20 cellular contexts compared by ENCODE assay signal in the genomic region with DNA sequence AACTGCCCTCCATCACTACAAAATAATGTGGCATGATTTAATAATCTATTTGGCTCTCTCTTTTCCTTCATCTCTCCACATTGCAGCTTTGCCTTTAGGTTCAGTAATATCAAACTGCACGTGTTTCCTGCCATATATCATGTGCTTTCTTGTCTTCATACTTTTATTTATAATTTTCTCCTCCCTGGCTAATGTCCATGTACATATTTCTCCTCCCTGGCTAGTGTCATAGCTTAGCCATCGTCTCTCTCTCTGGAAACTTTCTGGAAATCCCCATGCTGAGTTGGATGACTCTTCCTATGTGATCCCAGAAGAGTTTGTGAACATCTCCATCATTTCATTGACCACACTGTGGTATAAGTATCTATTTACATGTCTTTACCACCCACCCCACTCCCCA. TPM values are rescaled to one million over a fixed set of nuclear protein-coding genes. Genes with fewer than 3 reads are reported as not detected.
DNase-seq lines count a peak whose midpoint lies in the region; TF ChIP-seq lines count a peak whose summit lies in the region.
"Had no signal": no experiment of that assay in that cellular context is flagged by ENCODE, and none has a peak within 500 bp of the region (broad histone marks: within the 10 kb centered on the region; RNA-seq: fewer than 3 reads in every experiment).

No MANE protein-coding gene starts in this region.

- H3K36me3 ChIP-seq in adipocyte (ENCODE audit: control insufficient read depth, insufficient read depth, low read length, severe bottlenecking) (peaks cover 3% of the 10 kb centered on the region), osteoblast (ENCODE audit: insufficient read depth, low read length) (no peaks in the 10 kb centered on the region)
- H3K36me3 ChIP-seq: BLaER1 treated with 17β-estradiol and CSF1 and Interleukin-3, amounts not matched to agents 10 nM and 100 nM had no signal

- no peaks in the 10 kb centered on the region for H3K36me3 Mint-ChIP-seq in activated T-cell treated with anti-CD3 and anti-CD28 coated beads, Interleukin-2, amount 50 U/mL, for 24 hours (ENCODE audit: low read depth)

- H3K4me3 ChIP-seq in adipocyte (ENCODE audit: low read length) = no peak overlapping the region
- H3K4me3 ChIP-seq in fibroblast of the aortic adventitia (ENCODE audit: low read depth, low read length) = no peak overlapping the region
- H3K4me3 ChIP-seq in osteoblast (ENCODE audit: insufficient read depth, low read length) = no peak overlapping the region
- H3K4me3 ChIP-seq: BLaER1 treated with 17β-estradiol and CSF1 and Interleukin-3, amounts not matched to agents 10 nM and 100 nM; GM23338; K562 had no signal

- peaks cover 22% of the 10 kb centered on the region for H3K9me3 Mint-ChIP-seq in activated T-cell treated with anti-CD3 and anti-CD28 coated beads, Interleukin-2, amount 50 U/mL, for 24 hours

- no peak overlapping the region for H3K4me2 ChIP-seq in osteoblast (ENCODE audit: insufficient read depth, low read length)
- H3K4me2 ChIP-seq: BLaER1 treated with 17β-estradiol and CSF1 and Interleukin-3, amounts not matched to agents 10 nM and 100 nM; GM23338 had no signal

- H3K9me3 ChIP-seq in adipocyte (ENCODE audit: control insufficient read depth, low read length) (peaks cover 26% of the 10 kb centered on the region), osteoblast (ENCODE audit: low read depth, low read length) (no peaks in the 10 kb centered on the region)

- DNase-seq in ELR (ENCODE audit: low read depth) (peak; percentile 32), adipocyte (ENCODE audit: low read depth) (peak; percentile 8), fibroblast of the aortic adventitia (ENCODE audit: low read depth) (peak; percentile 59), osteoblast (ENCODE audit: insufficient read length, low spot score, missing footprints) (peak; percentile 29), pons (ENCODE audit: low spot score) (no peak), NCI-H146 (lab: John Stamatoyannopoulos, UW) (no peak)
- DNase-seq in activated T-cell treated with anti-CD3 and anti-CD28 coated beads, Interleukin-2, amount 50 U/mL, for 24 hours = no peak
- DNase-seq: DMS79 treated with DMSO at 0.1 percent for 48 hours, GDM1, HCEC 1CT, NCI-H1417 treated with DMSO at 0.1 percent for 48 hours, NCI-H1930, NCI-H345, NCI-H526, PC-3, RPMI8226, SHP77 treated with DMSO at 0.1 percent for 48 hours had no signal

- H3K27ac ChIP-seq in osteoblast (ENCODE audit: low read depth, low read length) = no peak overlapping the region
- H3K27ac ChIP-seq: BLaER1 treated with 17β-estradiol and CSF1 and Interleukin-3, amounts not matched to agents 10 nM and 100 nM had no signal

- peaks cover 13% of the 10 kb centered on the region for H3K4me1 ChIP-seq in adipocyte (ENCODE audit: control insufficient read depth, insufficient read depth, low read length)
- no peaks in the 10 kb centered on the region for H3K4me1 ChIP-seq in osteoblast (ENCODE audit: insufficient read depth, low read length)
- H3K4me1 ChIP-seq: BLaER1 treated with 17β-estradiol and CSF1 and Interleukin-3, amounts not matched to agents 10 nM and 100 nM had no signal

- no peaks in the 10 kb centered on the region for H4K20me1 ChIP-seq in osteoblast (ENCODE audit: insufficient read depth, low read length)
- H4K20me1 ChIP-seq: BLaER1 treated with 17β-estradiol and CSF1 and Interleukin-3, amounts not matched to agents 10 nM and 100 nM had no signal

- H3K27me3 Mint-ChIP-seq in activated T-cell treated with anti-CD3 and anti-CD28 coated beads, Interleukin-2, amount 50 U/mL, for 24 hours = no peaks in the 10 kb centered on the region

- H3K4me1 Mint-ChIP-seq in activated T-cell treated with anti-CD3 and anti-CD28 coated beads, Interleukin-2, amount 50 U/mL, for 24 hours (ENCODE audit: low read depth) = no peaks in the 10 kb centered on the region
- H3K4me1 Mint-ChIP-seq: GM23338 had no signal

- H3K79me2 ChIP-seq in osteoblast (ENCODE audit: insufficient read depth, low read length) = no peaks in the 10 kb centered on the region

- TF ChIP-seq CTCF in fibroblast of the aortic adventitia (IDR thresholded peaks at IDR 0.05; ENCODE audit: insufficient read depth, low read length) (no peak), osteoblast (IDR thresholded peaks at IDR 0.05; ENCODE audit: extremely low read depth, low read depth, low read length) (no peak)

- H3K9ac ChIP-seq in adipocyte (ENCODE audit: low read length) = no peak overlapping the region
- H3K9ac ChIP-seq: BLaER1 treated with 17β-estradiol and CSF1 and Interleukin-3, amounts not matched to agents 10 nM and 100 nM had no signal

- no peak overlapping the region for H3K4me3 Mint-ChIP-seq in activated T-cell treated with anti-CD3 and anti-CD28 coated beads, Interleukin-2, amount 50 U/mL, for 24 hours
- H3K4me3 Mint-ChIP-seq: GM23338 had no signal

- H2AFZ ChIP-seq in osteoblast (ENCODE audit: low read length) = peak overlapping the region; percentile 21
- H2AFZ ChIP-seq: GM23338 had no signal

- H3K27ac Mint-ChIP-seq in activated T-cell treated with anti-CD3 and anti-CD28 coated beads, Interleukin-2, amount 50 U/mL, for 24 hours = no peak overlapping the region
- H3K27ac Mint-ChIP-seq: GM23338 had no signal

- H3K27me3 ChIP-seq in adipocyte (replicated peaks; ENCODE audit: control insufficient read depth, insufficient read depth, low read length) (no peaks in the 10 kb centered on the region), osteoblast (ENCODE audit: insufficient read depth, low read length) (no peaks in the 10 kb centered on the region)
- H3K27me3 ChIP-seq: BLaER1 treated with 17β-estradiol and CSF1 and Interleukin-3, amounts not matched to agents 10 nM and 100 nM had no signal

RNA-seq across cellular contexts. Expression of gene PDGFC, which starts 21.3 kb away (rescaled TPM):
- total RNA-seq in fibroblast of the aortic adventitia (ENCODE audit: low replicate concordance) (30.5 and 42.8 TPM in 2 replicates), osteoblast (145 and 147 TPM in 2 replicates)
- total RNA-seq: K562 had no signal

Comparison
In these comparisons a context has a peak if more than half of its experiments do, and no peak if none do; other contexts are left out.
1. DNase-seq: peak in ELR (single experiment), adipocyte (single experiment), fibroblast of the aortic adventitia (single experiment) and osteoblast (single experiment); none in pons (single experiment), activated T-cell treated with anti-CD3 and anti-CD28 coated beads, Interleukin-2, amount 50 U/mL, for 24 hours (single experiment) and NCI-H146 (single experiment).